In genomic region chr11:70624598-70624993, GRCh38 we compare ENCODE assay signal across 30 cellular contexts.
"Had no signal": no experiment of that assay in that cellular context is flagged by ENCODE, and none has a peak within 500 bp of the region (broad histone marks: within the 10 kb centered on the region; RNA-seq: fewer than 3 reads in every experiment).

No MANE protein-coding gene starts in this region.

- H3K9me3 Mint-ChIP-seq: activated naive CD4-positive, alpha-beta T cell treated with anti-CD3 and anti-CD28 coated beads, Interleukin-2, amount 10 ng/mL, durations not matched to agents 7 days and 5 days; activated naive CD4-positive, alpha-beta T cell treated with anti-CD3 and anti-CD28 coated beads, Interleukin-2, amount 50 U/mL, for 72 hours; activated T-helper 1 cell treated with anti-CD3 and anti-CD28 coated beads, Interleukin-12 subunit alpha, Interleukin-12 subunit beta, Interleukin-2, Interleukin-4 antibody, amounts not matched to agents 30 ng/mL and 10 ng/mL and 1 ng/mL, durations not matched to agents 14 hours and 24 hours and 36 hours; central memory CD8-positive, alpha-beta T cell had no signal

- H3K36me3 ChIP-seq: breast epithelium, cardiac muscle cell, esophagus squamous epithelium, gastroesophageal sphincter had no signal

- H3K27ac ChIP-seq: body of pancreas, breast epithelium, cardiac muscle cell, epithelial cell of prostate, esophagus squamous epithelium, gastroesophageal sphincter had no signal

- H3K9me3 ChIP-seq: body of pancreas, breast epithelium, esophagus squamous epithelium had no signal

- H3K27ac Mint-ChIP-seq: activated CD4-positive, alpha-beta memory T cell treated with anti-CD3 and anti-CD28 coated beads for 36 hours; activated CD4-positive, alpha-beta T cell treated with anti-CD3 and anti-CD28 coated beads for 36 hours; activated CD4-positive, alpha-beta T cell treated with anti-CD3 and anti-CD28 coated beads, Interleukin-2, amount 10 ng/mL, durations not matched to agents 24 days and 14 days; activated CD8-positive, alpha-beta memory T cell treated with anti-CD3 and anti-CD28 coated beads, Interleukin-2, amount 10 ng/mL, durations not matched to agents 7 days and 5 days; activated CD8-positive, alpha-beta T cell treated with anti-CD3 and anti-CD28 coated beads, Interleukin-2, amount 10 ng/mL, durations not matched to agents 7 days and 5 days; activated naive CD4-positive, alpha-beta T cell treated with anti-CD3 and anti-CD28 coated beads, Interleukin-2, amount 10 ng/mL, durations not matched to agents 7 days and 5 days; activated naive CD4-positive, alpha-beta T cell treated with anti-CD3 and anti-CD28 coated beads, Interleukin-2, amount 50 U/mL, for 72 hours; activated naive CD8-positive, alpha-beta T cell treated with anti-CD3 and anti-CD28 coated beads, Interleukin-2, amount 10 ng/mL, durations not matched to agents 7 days and 5 days; activated T-helper 1 cell treated with anti-CD3 and anti-CD28 coated beads, Interleukin-12 subunit alpha, Interleukin-12 subunit beta, Interleukin-2, Interleukin-4 antibody, amounts not matched to agents 30 ng/mL and 10 ng/mL and 1 ng/mL, durations not matched to agents 14 hours and 24 hours and 36 hours had no signal

- H3K4me3 ChIP-seq: body of pancreas, breast epithelium, cardiac muscle cell, esophagus squamous epithelium, gastroesophageal sphincter had no signal

- H3K27me3 Mint-ChIP-seq: activated CD4-positive, alpha-beta T cell treated with anti-CD3 and anti-CD28 coated beads, Interleukin-2, amount 10 ng/mL, durations not matched to agents 24 days and 14 days; activated naive CD4-positive, alpha-beta T cell treated with anti-CD3 and anti-CD28 coated beads, Interleukin-2, amount 10 ng/mL, durations not matched to agents 7 days and 5 days; activated naive CD8-positive, alpha-beta T cell treated with anti-CD3 and anti-CD28 coated beads, Interleukin-2, amount 10 ng/mL, durations not matched to agents 7 days and 5 days had no signal

- ATAC-seq: activated CD4-positive, alpha-beta T cell treated with anti-CD3 and anti-CD28 coated beads for 36 hours; activated CD8-positive, alpha-beta memory T cell treated with anti-CD3 and anti-CD28 coated beads, Interleukin-2, amount 10 ng/mL, durations not matched to agents 7 days and 5 days; activated CD8-positive, alpha-beta T cell treated with anti-CD3 and anti-CD28 coated beads, Interleukin-2, amount 10 ng/mL, durations not matched to agents 7 days and 5 days; activated naive CD4-positive, alpha-beta T cell treated with anti-CD3 and anti-CD28 coated beads, Interleukin-2, amount 50 U/mL, for 72 hours; body of pancreas; gastroesophageal sphincter had no signal

- H3K4me3 Mint-ChIP-seq: activated CD4-positive, alpha-beta memory T cell treated with anti-CD3 and anti-CD28 coated beads for 36 hours; activated CD4-positive, alpha-beta T cell treated with anti-CD3 and anti-CD28 coated beads for 36 hours; activated CD4-positive, alpha-beta T cell treated with anti-CD3 and anti-CD28 coated beads, Interleukin-2, amount 10 ng/mL, durations not matched to agents 24 days and 14 days; activated CD8-positive, alpha-beta memory T cell treated with anti-CD3 and anti-CD28 coated beads, Interleukin-2, amount 10 ng/mL, durations not matched to agents 7 days and 5 days; activated CD8-positive, alpha-beta T cell treated with anti-CD3 and anti-CD28 coated beads, Interleukin-2, amount 10 ng/mL, durations not matched to agents 7 days and 5 days; activated naive CD4-positive, alpha-beta T cell treated with anti-CD3 and anti-CD28 coated beads, Interleukin-2, amount 10 ng/mL, durations not matched to agents 7 days and 5 days; activated naive CD8-positive, alpha-beta T cell treated with anti-CD3 and anti-CD28 coated beads, Interleukin-2, amount 10 ng/mL, durations not matched to agents 7 days and 5 days; activated T-helper 1 cell treated with anti-CD3 and anti-CD28 coated beads, Interleukin-12 subunit alpha, Interleukin-12 subunit beta, Interleukin-2, Interleukin-4 antibody, amounts not matched to agents 30 ng/mL and 10 ng/mL and 1 ng/mL, durations not matched to agents 14 hours and 24 hours and 36 hours; central memory CD8-positive, alpha-beta T cell had no signal

- DNase-seq: activated CD4-positive, alpha-beta memory T cell treated with anti-CD3 and anti-CD28 coated beads for 36 hours; activated CD4-positive, alpha-beta T cell treated with anti-CD3 and anti-CD28 coated beads for 36 hours; activated CD4-positive, alpha-beta T cell treated with anti-CD3 and anti-CD28 coated beads, Interleukin-2, amount 10 ng/mL, durations not matched to agents 24 days and 14 days; activated CD4-positive, CD25-positive, alpha-beta regulatory T cell; activated CD4-positive, CD25-positive, alpha-beta regulatory T cell treated with anti-CD3 and anti-CD28 coated beads, Interleukin-2, amount 50 U/mL, for 72 hours; activated CD8-positive, alpha-beta memory T cell treated with anti-CD3 and anti-CD28 coated beads, Interleukin-2, amount 10 ng/mL, durations not matched to agents 7 days and 5 days; activated CD8-positive, alpha-beta memory T cell treated with anti-CD3 and anti-CD28 coated beads, Interleukin-2, amount 50 U/mL, for 4 hours; activated CD8-positive, alpha-beta T cell treated with anti-CD3 and anti-CD28 coated beads, Interleukin-2, amount 10 ng/mL, durations not matched to agents 7 days and 5 days; activated gamma-delta T cell; activated naive CD4-positive, alpha-beta T cell; activated naive CD4-positive, alpha-beta T cell treated with anti-CD3 and anti-CD28 coated beads, Interleukin-2, amount 10 ng/mL, durations not matched to agents 7 days and 5 days; activated naive CD8-positive, alpha-beta T cell treated with anti-CD3 and anti-CD28 coated beads, Interleukin-2, amount 10 ng/mL, durations not matched to agents 7 days and 5 days; activated T-cell treated with anti-CD3 and anti-CD28 coated beads, Interleukin-2, amount 50 U/mL, for 1 hour; activated T-cell treated with anti-CD3 and anti-CD28 coated beads, Interleukin-2, amount 50 U/mL, for 48 hours; amniotic stem cell; aorta; body of pancreas; cortex of kidney; dermis blood vessel endothelial cell; effector CD8-positive, alpha-beta T cell; esophagus squamous epithelium; foreskin melanocyte; T-helper 2 cell had no signal

- H3K4me1 Mint-ChIP-seq: activated CD4-positive, alpha-beta T cell treated with anti-CD3 and anti-CD28 coated beads for 36 hours; activated CD4-positive, alpha-beta T cell treated with anti-CD3 and anti-CD28 coated beads, Interleukin-2, amount 10 ng/mL, durations not matched to agents 24 days and 14 days; activated CD8-positive, alpha-beta memory T cell treated with anti-CD3 and anti-CD28 coated beads, Interleukin-2, amount 10 ng/mL, durations not matched to agents 7 days and 5 days; activated naive CD4-positive, alpha-beta T cell treated with anti-CD3 and anti-CD28 coated beads, Interleukin-2, amount 10 ng/mL, durations not matched to agents 7 days and 5 days; central memory CD8-positive, alpha-beta T cell had no signal

- H3K27me3 ChIP-seq: body of pancreas, breast epithelium, cardiac muscle cell had no signal

- H3K36me3 Mint-ChIP-seq: activated CD4-positive, alpha-beta memory T cell treated with anti-CD3 and anti-CD28 coated beads for 36 hours; activated CD8-positive, alpha-beta memory T cell treated with anti-CD3 and anti-CD28 coated beads, Interleukin-2, amount 10 ng/mL, durations not matched to agents 7 days and 5 days; activated naive CD4-positive, alpha-beta T cell treated with anti-CD3 and anti-CD28 coated beads, Interleukin-2, amount 10 ng/mL, durations not matched to agents 7 days and 5 days; activated naive CD4-positive, alpha-beta T cell treated with anti-CD3 and anti-CD28 coated beads, Interleukin-2, amount 50 U/mL, for 72 hours; activated naive CD8-positive, alpha-beta T cell treated with anti-CD3 and anti-CD28 coated beads, Interleukin-2, amount 10 ng/mL, durations not matched to agents 7 days and 5 days had no signal

- H3K4me1 ChIP-seq: breast epithelium had no signal
